8 cellular contexts compared by ENCODE assay signal in genomic region chr11:33039274-33040126, GRCh38. TPM values are rescaled to one million over a fixed set of nuclear protein-coding genes. Genes with fewer than 3 reads are reported as not detected.
DNase-seq lines count a peak whose midpoint lies in the region; ATAC-seq and TF ChIP-seq lines count a peak whose summit lies in the region.

Gene TCP11L1, plus strand, starts transcription at chr11:33039572. Its CDS starts 4,202 bp downstream, at chr11:33043774.

- ATAC-seq in CD4-positive, CD25-positive, alpha-beta regulatory T cell (ENCODE audit: low read depth in 2 of 2): peak; percentile 90 to 91
- ATAC-seq in GM19395 (IDR thresholded peaks at IDR 0.05; ENCODE audit: unreplicated experiment): peak; percentile 77
- ATAC-seq in HG03521 (IDR thresholded peaks at IDR 0.05; ENCODE audit: unreplicated experiment): peak; percentile 67

- DNase-seq in CD4-positive, CD25-positive, alpha-beta regulatory T cell: peak; percentile 76 to 87 (median 81)
- DNase-seq in NCI-H748 (lab: John Stamatoyannopoulos, UW; ENCODE audit: unreplicated experiment) (peak; percentile 96), lower leg skin (ENCODE audit: low spot score in 2 of 2) (peak; percentile 91 to 98)
- DNase-seq in activated CD4-positive, alpha-beta memory T cell treated with anti-CD3 and anti-CD28 coated beads for 36 hours: peak; percentile 89
- DNase-seq in stimulated activated CD4-positive, alpha-beta T cell treated with anti-CD3 and anti-CD28 coated beads, TNF-alpha, amount 100 ng/mL, for 1 hour (ENCODE audit: low read depth in 3 of 3, low spot score in 1 of 3): peak; percentile 35 to 66 (median 63)

- H3K36me3 Mint-ChIP-seq in CD4-positive, CD25-positive, alpha-beta regulatory T cell: no peaks in the 10 kb centered on the region
- H3K36me3 Mint-ChIP-seq in activated CD4-positive, alpha-beta memory T cell treated with anti-CD3 and anti-CD28 coated beads for 36 hours: no peaks in the 10 kb centered on the region

- peaks cover 5 to 24% (median 16%) of the 10 kb centered on the region in 4 donors for H3K4me1 Mint-ChIP-seq in CD4-positive, CD25-positive, alpha-beta regulatory T cell
- H3K4me1 Mint-ChIP-seq in activated CD4-positive, alpha-beta memory T cell treated with anti-CD3 and anti-CD28 coated beads for 36 hours (ENCODE audit: low read depth): peaks cover 37% of the 10 kb centered on the region

- peaks cover 3% of the 10 kb centered on the region for H3K36me3 ChIP-seq in CD4-positive, CD25-positive, alpha-beta regulatory T cell (ENCODE audit: control insufficient read depth, insufficient read depth, low read length)
- peaks cover 6% of the 10 kb centered on the region for H3K36me3 ChIP-seq in ectodermal cell (ENCODE audit: control insufficient read depth, insufficient read depth, low read length)

- no peak for TF ChIP-seq POLR2A in lower leg skin (IDR thresholded peaks at IDR 0.05)

- peaks cover 5% of the 10 kb centered on the region for H3K27me3 ChIP-seq in CD4-positive, CD25-positive, alpha-beta regulatory T cell (ENCODE audit: control insufficient read depth, insufficient read depth, low read length)
- no peaks in the 10 kb centered on the region for H3K27me3 ChIP-seq in ectodermal cell (ENCODE audit: control insufficient read depth, insufficient read depth, low read length, poor library complexity, severe bottlenecking)

- no peak for TF ChIP-seq CTCF in lower leg skin (IDR thresholded peaks at IDR 0.05)

- intact Hi-C loops in activated CD4-positive, alpha-beta memory T cell treated with anti-CD3 and anti-CD28 coated beads for 36 hours (cut with micrococcal nuclease): loop anchor here (1.0 to 10.0 kb wide), 8 partner anchors 24 to 1203 kb away; partner anchors contain the start of genes CSTF3, EIF3M, FBXO3 and QSER1
- intact Hi-C loops in lower leg skin (cut with DNase I; ENCODE audit: low total_unique reads): no loop called here

- CTCF ChIA-PET in activated CD4-positive, alpha-beta memory T cell treated with anti-CD3 and anti-CD28 coated beads for 36 hours (lab: Charles Lee): interaction anchor here (0.6 to 2.7 kb wide), 6 partner anchors 10 to 145 kb away, joined by 3 to 31 read pairs (median 5); no protein-coding TSS in a partner anchor

- peaks cover 0 to 1% (median 0%) of the 10 kb centered on the region in 7 donors for H3K9me3 Mint-ChIP-seq in CD4-positive, CD25-positive, alpha-beta regulatory T cell
- no peaks in the 10 kb centered on the region for H3K9me3 Mint-ChIP-seq in activated CD4-positive, alpha-beta memory T cell treated with anti-CD3 and anti-CD28 coated beads for 36 hours

- peak within 1 kb of the TSS; percentile 93 to 99 (median 98) for H3K4me3 Mint-ChIP-seq in CD4-positive, CD25-positive, alpha-beta regulatory T cell
- H3K4me3 Mint-ChIP-seq in activated CD4-positive, alpha-beta memory T cell treated with anti-CD3 and anti-CD28 coated beads for 36 hours: peak within 1 kb of the TSS; percentile 87

- POLR2A ChIA-PET in activated CD4-positive, alpha-beta memory T cell treated with anti-CD3 and anti-CD28 coated beads for 36 hours (lab: Charles Lee): interaction anchor here (0.7 to 3.1 kb wide), 9 partner anchors 18 to 456 kb away, joined by 3 to 18 read pairs (median 4); partner anchors contain the start of genes CSTF3, DEPDC7 and EIF3M

- peak within 1 kb of the TSS; percentile 80 for H3K4me3 ChIP-seq in CD4-positive, CD25-positive, alpha-beta regulatory T cell (ENCODE audit: low read depth, low read length)
- H3K4me3 ChIP-seq in ectodermal cell (ENCODE audit: insufficient read depth, low read depth, low read length) (peak within 1 kb of the TSS; percentile 70), lower leg skin (ENCODE audit: low read depth, poor library complexity, severe bottlenecking) (peak within 1 kb of the TSS; percentile 79)

- peaks cover 13% of the 10 kb centered on the region for H3K4me1 ChIP-seq in CD4-positive, CD25-positive, alpha-beta regulatory T cell (ENCODE audit: control insufficient read depth, insufficient read depth, low read length, poor library complexity, severe bottlenecking)
- peaks cover 5% of the 10 kb centered on the region for H3K4me1 ChIP-seq in ectodermal cell (ENCODE audit: control insufficient read depth, insufficient read depth, low read length)

- no peaks in the 10 kb centered on the region for H3K9me3 ChIP-seq in CD4-positive, CD25-positive, alpha-beta regulatory T cell (ENCODE audit: control insufficient read depth in 2 of 2, low read length in 2 of 2)
- H3K9me3 ChIP-seq in ectodermal cell (ENCODE audit: control insufficient read depth, low read length): no peaks in the 10 kb centered on the region

- peak within 1 kb of the TSS; percentile 79 for H3K27ac ChIP-seq in CD4-positive, CD25-positive, alpha-beta regulatory T cell (ENCODE audit: insufficient read depth, low read length, poor library complexity, severe bottlenecking)
- peak within 1 kb of the TSS; percentile 91 for H3K27ac ChIP-seq in ectodermal cell (ENCODE audit: insufficient read depth, low read depth, low read length, poor library complexity, severe bottlenecking)

- WGBS in ectodermal cell, 2 experiments: 0% methylated on average over 94 of the region's 94 CpGs
- WGBS in lower leg skin, 2 donors: 0 to 1% methylated on average over 28 to 47 of the region's 94 CpGs

- H3K27ac Mint-ChIP-seq in CD4-positive, CD25-positive, alpha-beta regulatory T cell: peak within 1 kb of the TSS; percentile 90 to 95 (median 95)
- peak within 1 kb of the TSS; percentile 92 for H3K27ac Mint-ChIP-seq in activated CD4-positive, alpha-beta memory T cell treated with anti-CD3 and anti-CD28 coated beads for 36 hours

- H3K27me3 Mint-ChIP-seq in CD4-positive, CD25-positive, alpha-beta regulatory T cell: peaks cover 24% of the 10 kb centered on the region
- peaks cover 10% of the 10 kb centered on the region for H3K27me3 Mint-ChIP-seq in activated CD4-positive, alpha-beta memory T cell treated with anti-CD3 and anti-CD28 coated beads for 36 hours

RNA-seq across cellular contexts. Expression of gene TCP11L1, which starts in this region (rescaled TPM):
- total RNA-seq in CD4-positive, CD25-positive, alpha-beta regulatory T cell: 17.0 TPM
- polyA plus RNA-seq in CD4-positive, CD25-positive, alpha-beta regulatory T cell: 1 to 10 TPM; 4.3 to 6.7 (median 6.1) TPM
- 10 to 100 TPM in 1 of 2 experiments, 1 to 10 TPM in 1; 10.0 to 11.4 TPM for total RNA-seq in activated CD4-positive, alpha-beta memory T cell treated with anti-CD3 and anti-CD28 coated beads for 36 hours
- polyA plus RNA-seq in ectodermal cell (2013, experiment 1 of 4): 17.8 TPM
- 16.0 TPM for polyA plus RNA-seq in ectodermal cell (2013, experiment 2 of 4)
- polyA plus RNA-seq in ectodermal cell (2013, experiment 3 of 4): 13.8 TPM
- polyA plus RNA-seq in ectodermal cell (2013, experiment 4 of 4): 13.1 TPM
- total RNA-seq in lower leg skin: 10 to 100 TPM; 19.5 to 53.4 (median 26.8) TPM

Comparison
In these comparisons a context has a peak if more than half of its experiments do, and no peak if none do; other contexts are left out.
1. Peak in every context shown above with its lines: DNase-seq, ATAC-seq, H3K4me3 ChIP-seq and H3K27ac ChIP-seq.